ENCODE assay signal across 10 cellular contexts in the genomic region with DNA sequence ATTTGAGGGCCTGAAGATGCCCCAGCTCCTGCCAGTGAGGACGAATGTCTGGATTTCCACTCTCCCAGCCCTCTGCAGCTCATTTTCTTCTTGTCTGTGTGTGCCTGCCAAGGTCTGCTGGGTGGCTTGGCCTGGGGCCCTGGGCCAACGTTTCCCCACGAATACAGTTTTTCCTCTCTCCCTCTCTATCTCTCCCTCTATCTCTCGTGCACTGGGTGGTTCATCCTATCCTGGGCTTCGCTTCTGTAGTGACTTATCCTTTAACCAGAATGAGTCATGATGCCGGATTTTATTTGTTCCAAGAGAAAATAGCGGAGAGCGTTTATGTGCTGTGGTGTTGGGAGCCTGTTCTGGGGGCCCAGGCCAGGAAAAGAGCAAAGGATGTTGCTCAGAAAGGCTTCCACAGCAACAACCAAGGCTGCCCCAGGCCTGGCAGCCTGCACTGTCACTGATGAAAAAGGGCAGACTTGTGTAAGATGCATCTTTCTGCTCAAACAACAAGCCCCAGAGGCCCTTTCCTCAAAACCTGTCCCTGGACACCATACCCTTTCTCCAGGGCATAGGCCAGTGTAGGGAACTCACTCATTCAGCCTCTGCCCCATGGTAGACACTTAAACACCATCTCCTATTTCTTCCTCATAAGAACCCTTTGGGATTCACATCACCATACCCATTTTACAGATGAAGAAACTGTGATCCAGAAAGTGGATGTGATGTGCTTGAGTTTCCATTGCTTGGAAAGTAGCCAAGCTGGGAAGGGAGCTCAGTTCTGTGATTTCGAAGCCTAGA. TPM values are rescaled to one million over a fixed set of nuclear protein-coding genes. Genes with fewer than 3 reads are reported as not detected.
DNase-seq lines count a peak whose midpoint lies in the region; ATAC-seq, FAIRE-seq and TF ChIP-seq lines count a peak whose summit lies in the region.
"Had no signal": no experiment of that assay in that cellular context is flagged by ENCODE, and none has a peak within 500 bp of the region (broad histone marks: within the 10 kb centered on the region; RNA-seq: fewer than 3 reads in every experiment).

No MANE protein-coding gene starts in this region.

- H3K4me3 ChIP-seq in K562 = no peak overlapping the region
- no peak overlapping the region for H3K4me3 ChIP-seq in hepatocyte
- H3K4me3 ChIP-seq in tibial artery = no peak overlapping the region

- no peaks in the 10 kb centered on the region for H3K79me2 ChIP-seq in K562 (ENCODE audit: control insufficient read depth, insufficient read depth, low read length)
- H3K79me2 ChIP-seq in hepatocyte = no peaks in the 10 kb centered on the region

- no TSS peak for BruUV-seq in K562 (replicated peaks; lab: Mats Ljungman, UMichigan)

- FAIRE-seq in K562 (lab: Jason Lieb, UNC) = no peak

- POLR2A ChIA-PET in K562 (lab: Yijun Ruan, JAX) = interaction anchor here (0.7 kb wide), 1 partner anchor 526 kb away, joined by 3 read pairs; no protein-coding TSS in a partner anchor
- POLR2A ChIA-PET in GM10248 (lab: Yijun Ruan, JAX) = interaction anchor here (0.6 kb wide), 1 partner anchor 56 kb away, joined by 4 read pairs; no protein-coding TSS in a partner anchor

- 0 out of 2 replicates have a peak, but pooled peaks cover 4% of the 10 kb centered on the region for H4K20me1 ChIP-seq in K562 (replicated peaks; ENCODE audit: control insufficient read depth, insufficient read depth, low read length)
- H4K20me1 ChIP-seq in hepatocyte (ENCODE audit: insufficient read depth, poor library complexity, severe bottlenecking) = no peaks in the 10 kb centered on the region

- no peaks in the 10 kb centered on the region for H3K36me3 ChIP-seq in K562 (ENCODE audit: control insufficient read depth, insufficient read depth, low read length)
- H3K36me3 ChIP-seq in hepatocyte (replicated peaks; ENCODE audit: insufficient read depth, low read depth) = no peaks in the 10 kb centered on the region
- H3K36me3 ChIP-seq in tibial artery = no peaks in the 10 kb centered on the region

- H3K9ac ChIP-seq in K562 (ENCODE audit: insufficient read depth in 1 of 2, low read depth in 2 of 2, low read length in 2 of 2) = no peak overlapping the region

- 1% methylated on average over 9 of the region's 9 CpGs for WGBS in K562 (ENCODE audit: insufficient coverage, low coverage, missing lambda C conversion rate)
- WGBS in hepatocyte (ENCODE audit: low lambda C conversion rate, missing lambda C conversion rate) = 41% methylated on average over 9 of the region's 9 CpGs

- TF ChIP-seq EP300 in K562 (IDR thresholded peaks at IDR 0.05; ENCODE audit: low read length) = no peak

- TF ChIP-seq POLR2A in K562 (conservative IDR thresholded peaks at IDR 0.05) = no peak

- no peaks in the 10 kb centered on the region for H3K9me2 ChIP-seq in hepatocyte (replicated peaks; ENCODE audit: insufficient read depth)

- no peak for TF ChIP-seq CTCF in K562 (IDR thresholded peaks at IDR 0.05 in 2 of 3, conservative IDR thresholded peaks at IDR 0.05 in 1 of 3; ENCODE audit: insufficient read depth in 2 of 3, low read depth in 1 of 3, low read length in 3 of 3)
- TF ChIP-seq CTCF in hepatocyte (IDR thresholded peaks at IDR 0.05; ENCODE audit: poor library complexity) = no peak
- no peak for TF ChIP-seq CTCF in tibial artery (IDR thresholded peaks at IDR 0.05)
- TF ChIP-seq CTCF in GM10248 (IDR thresholded peaks at IDR 0.05; ENCODE audit: control extremely low read depth, extremely low read depth, low read depth, missing control alignments) = no peak

- H3K4me1 ChIP-seq in K562 (replicated peaks in 1 of 2; ENCODE audit: control insufficient read depth in 2 of 2, insufficient read depth in 2 of 2, low read length in 2 of 2) (no peaks in the 10 kb centered on the region), hepatocyte (ENCODE audit: insufficient read depth) (peaks cover 6% of the 10 kb centered on the region), tibial artery (peaks cover 0 to 28% (median 12%) of the 10 kb centered on the region in 4 donors)

- H3K4me2 ChIP-seq in K562 (ENCODE audit: insufficient read depth, low read length) = no peak overlapping the region
- no peak overlapping the region for H3K4me2 ChIP-seq in hepatocyte

- H3K9me1 ChIP-seq in K562 (ENCODE audit: control insufficient read depth, insufficient read depth, low read length) = no peaks in the 10 kb centered on the region

- in situ Hi-C loops in K562 (cut with MboI) = no loop called here

- H3K27ac ChIP-seq in K562 (ENCODE audit: extremely low read depth, low read depth, low read length) = no peak overlapping the region
- peak overlapping the region; percentile 68 for H3K27ac ChIP-seq in hepatocyte
- H3K27ac ChIP-seq in tibial artery = peak overlapping the region; percentile 56 to 72

- peaks cover 2 to 38% of the 10 kb centered on the region in 2 experiments; a peak in 4 of 5 replicates for H3K27me3 ChIP-seq in K562 (ENCODE audit: control insufficient read depth in 2 of 2, insufficient read depth in 2 of 2, low read length in 2 of 2)
- no peaks in the 10 kb centered on the region for H3K27me3 ChIP-seq in hepatocyte
- no peaks in the 10 kb centered on the region for H3K27me3 ChIP-seq in tibial artery

- DNase-seq in HT-29 (ENCODE audit: low spot score) = peak; percentile 47
- no peak for DNase-seq in K562 (ENCODE audit: extremely low read depth in 1 of 4, low spot score in 3 of 4)
- DNase-seq in hepatocyte (ENCODE audit: low spot score) = peak; percentile 74
- DNase-seq in tibial artery = peak; percentile 66 to 83
- DNase-seq in GM10248 (ENCODE audit: extremely low spot score) = no peak
- DNase-seq in DMS53 (lab: John Stamatoyannopoulos, UW) = no peak
- DNase-seq: activated CD4-positive, alpha-beta T cell treated with anti-CD3 and anti-CD28 coated beads for 1 hour; NCI-H446 had no signal

- no peaks in the 10 kb centered on the region for H3K9me3 ChIP-seq in K562 (replicated peaks; ENCODE audit: control insufficient read depth, insufficient read depth, low read depth, low read length)
- no peaks in the 10 kb centered on the region for H3K9me3 ChIP-seq in hepatocyte (ENCODE audit: low read depth)
- H3K9me3 ChIP-seq in tibial artery = no peaks in the 10 kb centered on the region

- no peak overlapping the region for H2AFZ ChIP-seq in K562 (ENCODE audit: low read depth, low read length)
- H2AFZ ChIP-seq in hepatocyte = no peak overlapping the region

- no peak for ATAC-seq in K562
- ATAC-seq in GM21717 (IDR thresholded peaks at IDR 0.05; ENCODE audit: unreplicated experiment) = no peak

- no peak for TF ChIP-seq RAD21 in K562 (CRISPR knock-in tag; conservative IDR thresholded peaks at IDR 0.05 in 1 of 2, IDR thresholded peaks at IDR 0.05 in 1 of 2)

- CTCF ChIA-PET in K562 (lab: Yijun Ruan, JAX; ENCODE audit: low intra/inter-chr PET ratio) = interaction anchor here (0.9 kb wide), 1 partner anchor 78 kb away, joined by 4 read pairs; no protein-coding TSS in a partner anchor
- CTCF ChIA-PET in GM10248 (lab: Yijun Ruan, JAX) = interaction anchor here (1.7 to 2.3 kb wide), 2 partner anchors 78 to 132 kb away, joined by 7 to 10 read pairs; no protein-coding TSS in a partner anchor

- intact Hi-C loops in K562 (cut with micrococcal nuclease) (no loop called here), tibial artery (cut with DNase I; ENCODE audit: low total_unique reads) (no loop called here)

TF ChIP-seq in K562, 482 proteins besides CTCF, POLR2A, EP300 and RAD21:
- TF ChIP-seq, protein P1, sequence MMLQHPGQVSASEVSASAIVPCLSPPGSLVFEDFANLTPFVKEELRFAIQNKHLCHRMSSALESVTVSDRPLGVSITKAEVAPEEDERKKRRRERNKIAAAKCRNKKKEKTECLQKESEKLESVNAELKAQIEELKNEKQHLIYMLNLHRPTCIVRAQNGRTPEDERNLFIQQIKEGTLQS (IDR thresholded peaks at IDR 0.05) = 0 out of 2 replicates have a peak, but pooled peaks have one; percentile 10
- TF ChIP-seq, protein P1 (CRISPR knock-in tag; conservative IDR thresholded peaks at IDR 0.05) = no peak
- TF ChIP-seq ZKSCAN1 (IDR thresholded peaks at IDR 0.05; ENCODE audit: low read depth, low read length) (no peak), FOSL1 (tag; conservative IDR thresholded peaks at IDR 0.05) (peak; percentile 90)

RNA-seq across cellular contexts. Expression of a gene that starts 47.3 kb away (rescaled TPM):
- not detected in 2 replicates for total RNA-seq in HT-29 (2014; rRNA removed; shearing (Covaris generic))
- total RNA-seq in K562 (2011; cell fraction: chromatin; rRNA removed; ENCODE audit: low replicate concordance) = not detected in 2 replicates
- not detected in 2 replicates for total RNA-seq in K562 (2011; cell fraction: nucleolus; rRNA removed)
- not detected in 2 replicates for total RNA-seq in K562 (2011; cell fraction: nucleoplasm; rRNA removed)
- not detected in 2 replicates for total RNA-seq in K562 (2014; rRNA removed)
- not detected in 2 replicates for total RNA-seq in K562 (2014; rRNA removed; fragmentation: Illumina TruSeq; extraction: Trizol)
- total RNA-seq in K562 (2015; rRNA removed; fragmentation: Illumina TruSeq; extraction: Trizol) = not detected in 2 replicates
- not detected in 2 replicates for total RNA-seq in K562 (2021)
- polyA plus RNA-seq in K562 (2011; rRNA removed) = not detected in 2 replicates
- polyA plus RNA-seq in K562 (2011; cell fraction: cytosol; rRNA removed) = not detected in 2 replicates
- polyA plus RNA-seq in K562 (2011; cell fraction: nucleus; rRNA removed) = not detected in 2 replicates
- polyA plus RNA-seq in K562 (2012) = 0.01 TPM in 2 replicates
- not detected in 2 replicates for polyA plus RNA-seq in K562 (2014; fragmentation: Illumina TruSeq; extraction: Trizol)
- polyA plus RNA-seq in K562 (2014; fragmentation: Nextera tagmentation; extraction: Ambion mirVana) = under 1 TPM in 1 of 2 experiments, not detected in 1; 0.01 TPM
- polyA plus RNA-seq in K562 (2014; rRNA removed) = not detected in 2 replicates
- not detected in 2 replicates for polyA minus RNA-seq in K562 (2011; rRNA and poly(A)+ RNA removed)
- polyA minus RNA-seq in K562 (2011; cell fraction: cytosol; rRNA and poly(A)+ RNA removed) = not detected in 2 replicates
- polyA minus RNA-seq in K562 (2011; cell fraction: nucleus; rRNA and poly(A)+ RNA removed) = not detected in 2 replicates
- 4.7 and 9.7 TPM in 2 replicates for total RNA-seq in hepatocyte
- polyA plus RNA-seq in hepatocyte = 19.2 and 19.6 TPM in 2 replicates
- total RNA-seq: progenitor cell of endocrine pancreas had no signal

Comparison
In these comparisons a context has a peak if more than half of its experiments do, and no peak if none do; other contexts are left out.
1. DNase-seq: peak in HT-29 (single experiment), hepatocyte (single experiment) and tibial artery (2 of 2); none in K562 (0 of 4), GM10248 (single experiment) and DMS53 (single experiment).